Comparison of ENCODE assay signal across 8 cellular contexts in the genomic region with DNA sequence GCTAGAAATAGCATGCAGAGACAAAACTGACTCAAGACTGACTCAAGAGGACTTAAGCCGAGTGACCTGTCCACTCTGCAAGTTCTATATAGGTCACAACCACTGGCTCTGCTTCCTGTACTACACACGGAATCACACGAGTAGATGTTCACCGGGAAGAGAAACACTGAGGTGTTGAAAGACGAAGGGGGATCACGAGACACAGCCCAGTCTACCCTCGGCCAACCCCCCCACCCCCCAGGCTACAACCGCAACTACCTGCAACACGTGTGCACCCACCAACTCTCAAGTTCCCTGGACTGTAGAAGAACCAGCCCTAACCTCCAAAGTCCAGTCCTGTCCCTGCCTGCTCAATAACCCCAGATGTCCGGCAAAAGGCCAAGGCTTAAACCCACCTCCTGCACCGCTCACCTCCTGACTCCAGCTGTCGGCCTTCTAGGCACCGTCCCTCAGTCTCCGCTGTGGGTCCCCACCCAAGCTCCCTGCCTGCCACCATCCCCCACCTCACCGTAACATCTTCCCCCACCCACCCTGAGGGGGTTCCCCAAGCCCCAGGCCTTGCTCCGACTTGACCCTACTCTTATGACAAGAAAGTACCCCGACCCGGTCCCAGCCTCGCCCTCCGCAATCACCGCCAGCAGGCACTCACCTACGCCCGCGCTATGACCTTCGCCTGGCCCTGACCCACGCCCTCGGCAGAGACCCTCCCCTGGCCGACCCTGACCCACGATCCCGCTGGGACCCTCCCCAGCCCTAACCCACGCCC. TPM values are rescaled to one million over a fixed set of nuclear protein-coding genes. Genes with fewer than 3 reads are reported as not detected.
DNase-seq lines count a peak whose midpoint lies in the region; ATAC-seq and TF ChIP-seq lines count a peak whose summit lies in the region.

No MANE protein-coding gene starts in this region.

- H3K36me3 ChIP-seq in ACC112 (ENCODE audit: insufficient read depth, low read length) (no peaks in the 10 kb centered on the region), MM.1S (replicated peaks; ENCODE audit: insufficient read depth, low read length) (no peaks in the 10 kb centered on the region), brain microvascular endothelial cell (replicated peaks) (no peaks in the 10 kb centered on the region), stomach (peaks cover 0 to 3% (median under 1%) of the 10 kb centered on the region in 4 donors)

- no peak for TF ChIP-seq CTCF in MM.1S (IDR thresholded peaks at IDR 0.05; ENCODE audit: low read length)
- TF ChIP-seq CTCF in brain microvascular endothelial cell (IDR thresholded peaks at IDR 0.05; ENCODE audit: low read depth, low read length, missing control alignments), result no peak
- no peak for TF ChIP-seq CTCF in stomach (IDR thresholded peaks at IDR 0.05)

- peak overlapping the region; percentile 87 for H3K27ac ChIP-seq in ACC112 (ENCODE audit: low read depth, low read length)
- H3K27ac ChIP-seq in MM.1S (ENCODE audit: low read length), result peak overlapping the region; percentile 79
- H3K27ac ChIP-seq in brain microvascular endothelial cell, result peak overlapping the region; percentile 81
- H3K27ac ChIP-seq in stomach, result peak overlapping the region; percentile 95 to 99 (median 98)

- H3K9me2 ChIP-seq in MM.1S (replicated peaks; ENCODE audit: insufficient read depth, low read length), result no peaks in the 10 kb centered on the region

- H3K4me2 ChIP-seq in MM.1S (ENCODE audit: low read depth, low read length), result peak overlapping the region; percentile 86

- TF ChIP-seq EP300 in stomach (IDR thresholded peaks at IDR 0.05), result no peak

- peak overlapping the region; percentile 50 for H2AFZ ChIP-seq in ACC112 (ENCODE audit: low read length, unreplicated experiment)
- H2AFZ ChIP-seq in MM.1S (ENCODE audit: low read length), result peak overlapping the region; percentile 78

- no peaks in the 10 kb centered on the region for H4K20me1 ChIP-seq in MM.1S (ENCODE audit: insufficient read depth, low read length)

- peak overlapping the region; percentile 96 for H3K4me3 ChIP-seq in ACC112 (ENCODE audit: low read depth, low read length)
- peak overlapping the region; percentile 98 for H3K4me3 ChIP-seq in MM.1S (ENCODE audit: low read length)
- peak overlapping the region; percentile 97 for H3K4me3 ChIP-seq in brain microvascular endothelial cell (ENCODE audit: low read depth, low read length)
- peak overlapping the region; percentile 92 to 98 (median 92) for H3K4me3 ChIP-seq in stomach

- H3K27me3 ChIP-seq in ACC112 (ENCODE audit: insufficient read depth, low read length) (no peaks in the 10 kb centered on the region), MM.1S (replicated peaks; ENCODE audit: insufficient read depth, low read length) (no peaks in the 10 kb centered on the region), brain microvascular endothelial cell (replicated peaks) (no peaks in the 10 kb centered on the region), stomach (no peaks in the 10 kb centered on the region)

- H3F3A ChIP-seq in MM.1S (ENCODE audit: insufficient read depth, low read length), result peaks cover 7% of the 10 kb centered on the region

- WGBS in stomach, 5 donors, result 2 to 4% (median 2%) methylated on average over 30 to 31 of the region's 31 CpGs

- peak; percentile 5 for ATAC-seq in GM19035 (IDR thresholded peaks at IDR 0.05; ENCODE audit: unreplicated experiment)

- in situ Hi-C loops in brain microvascular endothelial cell (cut with HindIII; ENCODE audit: low pct_ligation_motif_present, low sequenced_read_pairs), result no loop called here

- no peak for TF ChIP-seq POLR2A in stomach (IDR thresholded peaks at IDR 0.05)

- intact Hi-C loops in stomach (cut with DNase I; ENCODE audit: low total_unique reads), result no loop called here

- no peak for DNase-seq in MM.1S
- peak; percentile 21 for DNase-seq in brain microvascular endothelial cell
- DNase-seq in kidney tubule cell (ENCODE audit: low spot score), result peak; percentile 70
- no peak for DNase-seq in stomach
- no peak for DNase-seq in NCI-H1417 treated with DMSO at 0.1 percent for 48 hours (lab: John Stamatoyannopoulos, UW)
- no peak for DNase-seq in NOMO-1 treated with DMSO at 0.1 percent for 48 hours (lab: John Stamatoyannopoulos, UW; ENCODE audit: unreplicated experiment)

- peak overlapping the region; percentile 98 for H3K9ac ChIP-seq in MM.1S (ENCODE audit: low read length)

- H3K4me1 ChIP-seq in ACC112 (ENCODE audit: control insufficient read depth, insufficient read depth, low read length, unreplicated experiment) (peaks cover 9% of the 10 kb centered on the region), MM.1S (ENCODE audit: low read length) (peaks cover 5% of the 10 kb centered on the region), stomach (peaks cover 43 to 62% (median 58%) of the 10 kb centered on the region in 4 donors)

- H3K79me2 ChIP-seq in ACC112 (ENCODE audit: control insufficient read depth, insufficient read depth, low read length, unreplicated experiment), result peaks cover 51% of the 10 kb centered on the region
- peaks cover 53% of the 10 kb centered on the region for H3K79me2 ChIP-seq in MM.1S (ENCODE audit: low read length)

- H3K9me3 ChIP-seq in MM.1S (replicated peaks; ENCODE audit: insufficient read depth, low read length), result no peaks in the 10 kb centered on the region
- H3K9me3 ChIP-seq in stomach, result no peaks in the 10 kb centered on the region

RNA-seq across cellular contexts. Expression of gene GAK, which starts 0.7 kb away (rescaled TPM):
- 100 to 1,000 TPM in 4 of 5 donors, 10 to 100 TPM in 1; 71.8 to 503 (median 194) TPM for total RNA-seq in stomach
- 100 to 1,000 TPM; 128 to 149 (median 133) TPM for polyA plus RNA-seq in stomach

RNA-seq across cellular contexts. Expression of gene TMEM175, which starts 0.9 kb away (rescaled TPM):
- 10 to 100 TPM in 4 of 5 donors, 1 to 10 TPM in 1; 7.3 to 82.8 (median 20.1) TPM for total RNA-seq in stomach
- polyA plus RNA-seq in stomach, result 10 to 100 TPM; 16.6 to 39.4 (median 18.9) TPM

RNA-seq across cellular contexts. Expression of gene DGKQ, which starts 42.0 kb away (rescaled TPM):
- 100 to 1,000 TPM in 1 of 5 donors, 10 to 100 TPM in 1, 1 to 10 TPM in 3; 5.8 to 176 (median 8.8) TPM for total RNA-seq in stomach
- polyA plus RNA-seq in stomach, result 1 to 10 TPM; 3.8 to 6.6 (median 5.4) TPM

RNA-seq across cellular contexts. Expression of gene IDUA, which starts 55.5 kb away (rescaled TPM):
- 100 to 1,000 TPM in 1 of 5 donors, 10 to 100 TPM in 3, 1 to 10 TPM in 1; 8.8 to 278 (median 92.4) TPM for total RNA-seq in stomach
- 10 to 100 TPM; 10.8 to 21.9 (median 15.4) TPM for polyA plus RNA-seq in stomach

Comparison
In these comparisons a context has a peak if more than half of its experiments do, and no peak if none do; other contexts are left out.
1. DNase-seq: peak in brain microvascular endothelial cell (single experiment) and kidney tubule cell (single experiment); none in MM.1S (single experiment), stomach (single experiment), NCI-H1417 treated with DMSO at 0.1 percent for 48 hours (single experiment) and NOMO-1 treated with DMSO at 0.1 percent for 48 hours (single experiment).
2. Peak in every context shown above with its lines, with median percentiles within 50 percentile points of each other: H3K27ac ChIP-seq and H3K4me3 ChIP-seq.